In genomic region chr4:113825272-113825671, GRCh38 we compare ENCODE assay signal across 8 cellular contexts.
DNase-seq lines count a peak whose midpoint lies in the region; ATAC-seq and TF ChIP-seq lines count a peak whose summit lies in the region.

No MANE protein-coding gene starts in this region.

- peaks cover 0 to 1% of the 10 kb centered on the region in 2 donors for H3K9me3 Mint-ChIP-seq in activated T-cell treated with anti-CD3 and anti-CD28 coated beads, Interleukin-2, amount 50 U/mL, for 72 hours

- peaks cover 55% of the 10 kb centered on the region for H3K4me1 Mint-ChIP-seq in activated T-cell treated with anti-CD3 and anti-CD28 coated beads, Interleukin-2, amount 50 U/mL, for 72 hours (ENCODE audit: low read depth)

- ATAC-seq in GM19468 (IDR thresholded peaks at IDR 0.05; ENCODE audit: extremely low read depth, unreplicated experiment) (peak; percentile 49), HG03354 (IDR thresholded peaks at IDR 0.05; ENCODE audit: poor library complexity, severe bottlenecking, unreplicated experiment) (peak; percentile 65)
- no peak for ATAC-seq in activated T-cell treated with anti-CD3 and anti-CD28 coated beads, Interleukin-2, amount 50 U/mL, for 72 hours (replicated peaks in 1 of 2)

- H3K4me3 ChIP-seq in GM06990 (replicated peaks; ENCODE audit: low read depth, low read length), result no peak overlapping the region

- TF ChIP-seq CTCF in GM06990 (IDR thresholded peaks at IDR 0.05; ENCODE audit: insufficient read depth, low read length, poor library complexity, severe bottlenecking), result no peak
- TF ChIP-seq CTCF in GM10266 (IDR thresholded peaks at IDR 0.05; ENCODE audit: control insufficient read depth, insufficient read depth, low read depth, missing control alignments), result no peak

- peak; percentile 58 for DNase-seq in GM06990 (ENCODE audit: extremely low read depth, insufficient read length)
- DNase-seq in activated T-cell treated with anti-CD3 and anti-CD28 coated beads, Interleukin-2, amount 50 U/mL, for 72 hours, result peak in 1 of 2 donors; percentile 1
- no peak for DNase-seq in DMS153 treated with DMSO at 0.1 percent for 48 hours (lab: John Stamatoyannopoulos, UW; ENCODE audit: unreplicated experiment)
- DNase-seq in GM10266 (ENCODE audit: extremely low spot score), result no peak
- DNase-seq in NCI-H128 (lab: John Stamatoyannopoulos, UW; ENCODE audit: unreplicated experiment), result no peak
- no peak for DNase-seq in SK-N-DZ (ENCODE audit: low spot score)

- peak overlapping the region; percentile 66 for H3K27ac Mint-ChIP-seq in activated T-cell treated with anti-CD3 and anti-CD28 coated beads, Interleukin-2, amount 50 U/mL, for 72 hours

- H3K4me3 Mint-ChIP-seq in activated T-cell treated with anti-CD3 and anti-CD28 coated beads, Interleukin-2, amount 50 U/mL, for 72 hours, result peak overlapping the region; percentile 7 to 32

- no peaks in the 10 kb centered on the region for H3K36me3 ChIP-seq in GM06990 (ENCODE audit: control insufficient read depth, insufficient read depth, low read length)

- no peaks in the 10 kb centered on the region for H3K27me3 ChIP-seq in GM06990 (replicated peaks; ENCODE audit: control insufficient read depth, insufficient read depth, low read length)

- H3K36me3 Mint-ChIP-seq in activated T-cell treated with anti-CD3 and anti-CD28 coated beads, Interleukin-2, amount 50 U/mL, for 72 hours (ENCODE audit: insufficient read depth in 2 of 2), result no peaks in the 10 kb centered on the region

- peaks cover 22% of the 10 kb centered on the region for H3K27me3 Mint-ChIP-seq in activated T-cell treated with anti-CD3 and anti-CD28 coated beads, Interleukin-2, amount 50 U/mL, for 72 hours (ENCODE audit: low read depth)

Comparison
In these comparisons a context has a peak if more than half of its experiments do, and no peak if none do; other contexts are left out.
1. ATAC-seq: peak in GM19468 (single experiment) and HG03354 (single experiment); none in activated T-cell treated with anti-CD3 and anti-CD28 coated beads, Interleukin-2, amount 50 U/mL, for 72 hours (0 of 2).